In the genomic region with DNA sequence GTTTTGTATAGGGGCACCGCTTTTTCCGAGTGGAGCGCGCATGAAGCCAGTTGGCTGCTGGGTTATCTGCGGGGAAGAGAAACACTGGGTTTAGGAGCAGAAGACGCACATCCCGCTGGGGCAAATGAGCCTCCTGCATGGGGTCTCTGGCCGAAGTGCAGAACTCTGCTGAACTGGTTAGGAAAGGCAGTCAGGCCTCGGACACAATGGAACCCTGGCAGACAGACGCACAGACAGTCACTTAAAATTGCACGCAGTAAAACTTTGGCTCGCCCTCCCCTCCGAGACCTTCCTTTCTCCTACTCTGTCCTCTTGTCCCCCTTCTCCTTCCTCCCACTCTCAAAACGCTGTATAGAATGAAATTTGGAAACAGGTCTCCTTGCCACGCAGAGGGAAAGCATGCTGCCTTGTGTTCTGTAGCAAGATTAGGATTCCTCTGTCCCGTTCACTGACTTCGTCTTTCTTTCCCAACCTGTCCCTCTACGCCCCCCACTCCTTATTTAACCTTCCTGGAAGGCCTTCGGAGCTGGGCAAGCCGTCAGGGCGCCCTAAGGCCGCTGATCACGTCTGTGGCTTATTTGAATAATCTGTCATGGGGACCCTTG, we compare ENCODE assay signal across 11 cellular contexts. TPM values are rescaled to one million over a fixed set of nuclear protein-coding genes. Genes with fewer than 3 reads are reported as not detected.
A peak's percentile ranks its signal among the peaks of the same experiment; 100 is the strongest.
DNase-seq lines count a peak whose midpoint lies in the region; ATAC-seq and TF ChIP-seq lines count a peak whose summit lies in the region.
"Had no signal": no experiment of that assay in that cellular context is flagged by ENCODE, and none has a peak within 500 bp of the region (broad histone marks: within the 10 kb centered on the region; RNA-seq: fewer than 3 reads in every experiment).

No MANE protein-coding gene starts in this region.

- no peak for ATAC-seq in activated CD4-positive, CD25-positive, alpha-beta regulatory T cell treated with anti-CD3 and anti-CD28 coated beads, Interleukin-2, amount 50 U/mL, for 24 hours
- no peak for ATAC-seq in WTC11

- H3K27ac ChIP-seq in mesenchymal stem cell (ENCODE audit: low read length, poor library complexity, severe bottlenecking) = no peak overlapping the region
- peak overlapping the region; percentile 97 for H3K27ac ChIP-seq in suprapubic skin
- no peak overlapping the region for H3K27ac ChIP-seq in substantia nigra (ENCODE audit: low read depth, low read length, poor library complexity, severe bottlenecking)

- CTCF ChIA-PET in WTC11 (lab: Charles Lee) = interaction anchor here (0.8 kb wide), 1 partner anchor 21 kb away, joined by 5 read pairs; a partner anchor contains a TSS

- no peaks in the 10 kb centered on the region for H3K27me3 ChIP-seq in mesenchymal stem cell (ENCODE audit: control insufficient read depth in 1 of 2, insufficient read depth in 1 of 2, low read length in 2 of 2)
- H3K27me3 ChIP-seq in suprapubic skin = peaks cover 12% of the 10 kb centered on the region

- TF ChIP-seq CTCF in WTC11 (IDR thresholded peaks at IDR 0.05) (no peak), suprapubic skin (IDR thresholded peaks at IDR 0.05) (no peak)

- no peak overlapping the region for H2BK120ac ChIP-seq in mesenchymal stem cell (ENCODE audit: low read depth, low read length)

- peak overlapping the region; percentile 90 for H2BK15ac ChIP-seq in mesenchymal stem cell (ENCODE audit: low read depth, poor library complexity, severe bottlenecking)

- no peak overlapping the region for H2AK5ac ChIP-seq in mesenchymal stem cell (ENCODE audit: low read length, severe bottlenecking)

- H3K4me3 Mint-ChIP-seq in WTC11 = peak overlapping the region; percentile 46; the same call in 1 of the 2 replicates

- peak overlapping the region; percentile 9 to 64 for H3K18ac ChIP-seq in mesenchymal stem cell (ENCODE audit: low read depth in 1 of 2, low read length in 2 of 2)

- TF ChIP-seq POLR2A in suprapubic skin (IDR thresholded peaks at IDR 0.05) = no peak

- H3K4me1 Mint-ChIP-seq in WTC11 = peaks cover 16% of the 10 kb centered on the region

- peak overlapping the region; percentile 13 for H4K8ac ChIP-seq in mesenchymal stem cell (ENCODE audit: low read length)

- DNase-seq in activated CD4-positive, CD25-positive, alpha-beta regulatory T cell treated with anti-CD3 and anti-CD28 coated beads, Interleukin-2, amount 50 U/mL, for 72 hours = peak; percentile 25
- DNase-seq in WTC11 (ENCODE audit: low spot score) (peak; percentile 11), mesenchymal stem cell (no peak), suprapubic skin (ENCODE audit: low spot score in 2 of 2) (peak in 1 of 2 donors; percentile 61), substantia nigra (lab: John Stamatoyannopoulos, UW) (no peak), superior temporal gyrus (ENCODE audit: extremely low spot score) (no peak), NCI-H1092 (lab: John Stamatoyannopoulos, UW) (no peak)
- DNase-seq: 8988T, activated gamma-delta T cell treated with Interleukin-2 at 50 U/mL for 16 hours had no signal

- H3K9me3 ChIP-seq in mesenchymal stem cell (ENCODE audit: control insufficient read depth, low read length) (no peaks in the 10 kb centered on the region), suprapubic skin (no peaks in the 10 kb centered on the region)

- H3K4ac ChIP-seq in mesenchymal stem cell (ENCODE audit: low read depth in 1 of 2, low read length in 2 of 2) = peak overlapping the region in 1 of 2 experiments; percentile 32

- H3K36me3 ChIP-seq in mesenchymal stem cell (ENCODE audit: control insufficient read depth in 1 of 2, insufficient read depth in 2 of 2, low read depth in 1 of 2, low read length in 2 of 2) = peaks cover 15 to 49% of the 10 kb centered on the region in 2 experiments
- H3K36me3 ChIP-seq in suprapubic skin = no peaks in the 10 kb centered on the region

- no peaks in the 10 kb centered on the region for H3K9me3 Mint-ChIP-seq in WTC11

- H3K14ac ChIP-seq in mesenchymal stem cell (ENCODE audit: low read length in 2 of 2) = peak overlapping the region in 1 of 2 experiments; percentile 71

- H3K27me3 Mint-ChIP-seq in WTC11 (ENCODE audit: low read depth) = peaks cover 100% of the 10 kb centered on the region

- H3K4me3 ChIP-seq in mesenchymal stem cell (ENCODE audit: insufficient read depth in 1 of 2, low read depth in 1 of 2, low read length in 2 of 2) (peak overlapping the region in 1 of 2 experiments; percentile 92), suprapubic skin (peak overlapping the region; percentile 84)

- no peak overlapping the region for H2BK5ac ChIP-seq in mesenchymal stem cell (ENCODE audit: low read depth, low read length, poor library complexity, severe bottlenecking)

- 24% methylated on average over 23 of the region's 23 CpGs for WGBS in mesenchymal stem cell
- WGBS in suprapubic skin = 20% methylated on average over 23 of the region's 23 CpGs

- peaks cover 3% of the 10 kb centered on the region for H3K79me1 ChIP-seq in mesenchymal stem cell (replicated peaks; ENCODE audit: low read length, poor library complexity, severe bottlenecking)

- TF ChIP-seq EP300 in suprapubic skin (IDR thresholded peaks at IDR 0.05) = no peak

- H3K36me3 Mint-ChIP-seq in WTC11 = no peaks in the 10 kb centered on the region

- no peak overlapping the region for H3K4me2 ChIP-seq in mesenchymal stem cell (ENCODE audit: low read length, poor library complexity, severe bottlenecking)

- no peak overlapping the region for H4K91ac ChIP-seq in mesenchymal stem cell (ENCODE audit: low read length)

- H3K4me1 ChIP-seq in mesenchymal stem cell (ENCODE audit: control insufficient read depth, insufficient read depth, low read depth, low read length) (peaks cover 36% of the 10 kb centered on the region), suprapubic skin (peaks cover 71% of the 10 kb centered on the region)

- peak overlapping the region; percentile 90 for H3K9ac ChIP-seq in mesenchymal stem cell (ENCODE audit: low read length)

- H2BK12ac ChIP-seq in mesenchymal stem cell (ENCODE audit: low read length in 2 of 2) = peak overlapping the region in 1 of 2 experiments; percentile 48

- peak overlapping the region in 1 of 2 experiments; percentile 86 for H3K23ac ChIP-seq in mesenchymal stem cell (ENCODE audit: low read length in 2 of 2)

- POLR2A ChIA-PET in WTC11 (lab: Charles Lee) = no interaction called here

- no peak overlapping the region for H3K27ac Mint-ChIP-seq in WTC11

- H2AFZ ChIP-seq in mesenchymal stem cell (ENCODE audit: low read depth, low read length) = no peak overlapping the region

TF ChIP-seq in WTC11, 78 proteins besides CTCF, POLR2A, EP300 and RAD21 (continues in another document):
- TF ChIP-seq NR2C2 (CRISPR knock-in tag; IDR thresholded peaks at IDR 0.05) = no peak
- TF ChIP-seq, protein P1, sequence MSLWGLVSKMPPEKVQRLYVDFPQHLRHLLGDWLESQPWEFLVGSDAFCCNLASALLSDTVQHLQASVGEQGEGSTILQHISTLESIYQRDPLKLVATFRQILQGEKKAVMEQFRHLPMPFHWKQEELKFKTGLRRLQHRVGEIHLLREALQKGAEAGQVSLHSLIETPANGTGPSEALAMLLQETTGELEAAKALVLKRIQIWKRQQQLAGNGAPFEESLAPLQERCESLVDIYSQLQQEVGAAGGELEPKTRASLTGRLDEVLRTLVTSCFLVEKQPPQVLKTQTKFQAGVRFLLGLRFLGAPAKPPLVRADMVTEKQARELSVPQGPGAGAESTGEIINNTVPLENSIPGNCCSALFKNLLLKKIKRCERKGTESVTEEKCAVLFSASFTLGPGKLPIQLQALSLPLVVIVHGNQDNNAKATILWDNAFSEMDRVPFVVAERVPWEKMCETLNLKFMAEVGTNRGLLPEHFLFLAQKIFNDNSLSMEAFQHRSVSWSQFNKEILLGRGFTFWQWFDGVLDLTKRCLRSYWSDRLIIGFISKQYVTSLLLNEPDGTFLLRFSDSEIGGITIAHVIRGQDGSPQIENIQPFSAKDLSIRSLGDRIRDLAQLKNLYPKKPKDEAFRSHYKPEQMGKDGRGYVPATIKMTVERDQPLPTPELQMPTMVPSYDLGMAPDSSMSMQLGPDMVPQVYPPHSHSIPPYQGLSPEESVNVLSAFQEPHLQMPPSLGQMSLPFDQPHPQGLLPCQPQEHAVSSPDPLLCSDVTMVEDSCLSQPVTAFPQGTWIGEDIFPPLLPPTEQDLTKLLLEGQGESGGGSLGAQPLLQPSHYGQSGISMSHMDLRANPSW (CRISPR knock-in tag; conservative IDR thresholded peaks at IDR 0.05; ENCODE audit: low read depth) = no peak
- TF ChIP-seq, protein P2, sequence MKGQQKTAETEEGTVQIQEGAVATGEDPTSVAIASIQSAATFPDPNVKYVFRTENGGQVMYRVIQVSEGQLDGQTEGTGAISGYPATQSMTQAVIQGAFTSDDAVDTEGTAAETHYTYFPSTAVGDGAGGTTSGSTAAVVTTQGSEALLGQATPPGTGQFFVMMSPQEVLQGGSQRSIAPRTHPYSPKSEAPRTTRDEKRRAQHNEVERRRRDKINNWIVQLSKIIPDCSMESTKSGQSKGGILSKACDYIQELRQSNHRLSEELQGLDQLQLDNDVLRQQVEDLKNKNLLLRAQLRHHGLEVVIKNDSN (CRISPR knock-in tag; IDR thresholded peaks at IDR 0.05) = no peak
- TF ChIP-seq, protein P3, sequence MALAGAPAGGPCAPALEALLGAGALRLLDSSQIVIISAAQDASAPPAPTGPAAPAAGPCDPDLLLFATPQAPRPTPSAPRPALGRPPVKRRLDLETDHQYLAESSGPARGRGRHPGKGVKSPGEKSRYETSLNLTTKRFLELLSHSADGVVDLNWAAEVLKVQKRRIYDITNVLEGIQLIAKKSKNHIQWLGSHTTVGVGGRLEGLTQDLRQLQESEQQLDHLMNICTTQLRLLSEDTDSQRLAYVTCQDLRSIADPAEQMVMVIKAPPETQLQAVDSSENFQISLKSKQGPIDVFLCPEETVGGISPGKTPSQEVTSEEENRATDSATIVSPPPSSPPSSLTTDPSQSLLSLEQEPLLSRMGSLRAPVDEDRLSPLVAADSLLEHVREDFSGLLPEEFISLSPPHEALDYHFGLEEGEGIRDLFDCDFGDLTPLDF (CRISPR knock-in tag; IDR thresholded peaks at IDR 0.05) = no peak

RNA-seq across cellular contexts. Expression of a gene that starts 1.5 kb away (rescaled TPM):
- total RNA-seq in WTC11 (2021) (not detected in 3 replicates), suprapubic skin (10 to 100 TPM; 26.7 to 64.8 (median 48.7) TPM)
- polyA plus RNA-seq in mesenchymal stem cell (2013, experiment 1 of 2) = 9.8 TPM
- 9.8 TPM for polyA plus RNA-seq in mesenchymal stem cell (2013, experiment 2 of 2)
- total RNA-seq: T-helper 1 cell treated with Interleukin-12 subunit alpha and Interleukin-12 subunit beta and Interleukin-4 antibody, amounts not matched to agents 30 ng/mL and 1 ng/mL, for 36 hours had no signal

RNA-seq across cellular contexts. Expression of a gene that starts 7.4 kb away (rescaled TPM):
- total RNA-seq in WTC11 (2021) (not detected in 3 replicates), suprapubic skin (10 to 100 TPM; 14.8 to 23.6 (median 17.5) TPM)
- 3.1 TPM for polyA plus RNA-seq in mesenchymal stem cell (2013, experiment 1 of 2)
- 3.2 TPM for polyA plus RNA-seq in mesenchymal stem cell (2013, experiment 2 of 2)
- total RNA-seq: T-helper 1 cell treated with Interleukin-12 subunit alpha and Interleukin-12 subunit beta and Interleukin-4 antibody, amounts not matched to agents 30 ng/mL and 1 ng/mL, for 36 hours had no signal

RNA-seq across cellular contexts. Expression of a gene that starts 10.2 kb away (rescaled TPM):
- total RNA-seq in WTC11 (2021) = 0.07 TPM in 1 of 3 replicates, not detected in the others
- polyA plus RNA-seq in mesenchymal stem cell (2013, experiment 1 of 2) = 6.9 TPM
- polyA plus RNA-seq in mesenchymal stem cell (2013, experiment 2 of 2) = 7.1 TPM
- total RNA-seq in suprapubic skin = 1 to 10 TPM; 4.7 to 8.9 (median 6.0) TPM
- total RNA-seq: T-helper 1 cell treated with Interleukin-12 subunit alpha and Interleukin-12 subunit beta and Interleukin-4 antibody, amounts not matched to agents 30 ng/mL and 1 ng/mL, for 36 hours had no signal

RNA-seq across cellular contexts. Expression of a gene that starts 11.5 kb away (rescaled TPM):
- total RNA-seq in WTC11 (2021) (0.11 TPM in 1 of 3 replicates, not detected in the others), suprapubic skin (10 to 100 TPM in 1 of 4 donors, 1 to 10 TPM in 3; 5.5 to 19.9 (median 6.2) TPM)
- 0.39 TPM for polyA plus RNA-seq in mesenchymal stem cell (2013, experiment 1 of 2)
- 0.51 TPM for polyA plus RNA-seq in mesenchymal stem cell (2013, experiment 2 of 2)
- total RNA-seq: T-helper 1 cell treated with Interleukin-12 subunit alpha and Interleukin-12 subunit beta and Interleukin-4 antibody, amounts not matched to agents 30 ng/mL and 1 ng/mL, for 36 hours had no signal

RNA-seq across cellular contexts. Expression of a gene that starts 16.3 kb away (rescaled TPM):
- total RNA-seq in WTC11 (2021) (not detected in 3 replicates), suprapubic skin (1 to 10 TPM; 4.0 to 9.3 (median 6.4) TPM)
- 0.62 TPM for polyA plus RNA-seq in mesenchymal stem cell (2013, experiment 1 of 2)
- 0.59 TPM for polyA plus RNA-seq in mesenchymal stem cell (2013, experiment 2 of 2)
- total RNA-seq: T-helper 1 cell treated with Interleukin-12 subunit alpha and Interleukin-12 subunit beta and Interleukin-4 antibody, amounts not matched to agents 30 ng/mL and 1 ng/mL, for 36 hours had no signal

Comparison
In these comparisons a context has a peak if more than half of its experiments do, and no peak if none do; other contexts are left out.
1. DNase-seq: peak in activated CD4-positive, CD25-positive, alpha-beta regulatory T cell treated with anti-CD3 and anti-CD28 coated beads, Interleukin-2, amount 50 U/mL, for 72 hours (single experiment) and WTC11 (single experiment); none in mesenchymal stem cell (single experiment), substantia nigra (0 of 49), superior temporal gyrus (single experiment) and NCI-H1092 (single experiment).
2. RNA of a gene that starts 1.5 kb away (total RNA-seq): 26.7 to 64.8 TPM in suprapubic skin; not detected in WTC11; every median in the first group is over 10 times any median in the second.
3. RNA of a gene that starts 7.4 kb away (total RNA-seq): 14.8 to 23.6 TPM in suprapubic skin; not detected in WTC11; every median in the first group is over 10 times any median in the second.